Comparison of ENCODE assay signal across 1 cellular context in genomic region chr7:135170223-135170997, GRCh38.
TF ChIP-seq lines count a peak whose summit lies in the region.

TSS of gene CYREN (minus strand) at chr7:135170707. CDS start at chr7:135168922, 1,785 bp downstream.

TF ChIP-seq in K562, 482 proteins besides CTCF, POLR2A, EP300 and RAD21 (continued from another document and continues in another):
- TF ChIP-seq ZNF277 (CRISPR knock-in tag; IDR thresholded peaks at IDR 0.05; ENCODE audit: borderline replicate concordance) (no peak), KDM5B (IDR thresholded peaks at IDR 0.05; ENCODE audit: insufficient replicate concordance, low read depth, low read length) (peak; percentile 94), MAFG (tag; conservative IDR thresholded peaks at IDR 0.05) (no peak), ZNF695 (CRISPR knock-in tag; IDR thresholded peaks at IDR 0.05) (no peak), ZNF316 (IDR thresholded peaks at IDR 0.05) (no peak), GTF3C2 (IDR thresholded peaks at IDR 0.05; ENCODE audit: borderline replicate concordance, extremely low read depth, insufficient read length) (no peak), KHSRP (IDR thresholded peaks at IDR 0.05) (no peak), SRSF3 (IDR thresholded peaks at IDR 0.05; ENCODE audit: insufficient read depth, low read length) (no peak), BACH1 (tag; IDR thresholded peaks at IDR 0.05) (no peak), ZNF239 (CRISPR knock-in tag; IDR thresholded peaks at IDR 0.05) (peak; percentile 43; the same call in 1 of the 2 replicates), ATF1 (CRISPR knock-in tag; IDR thresholded peaks at IDR 0.05) (no peak), ATF1 (tag; IDR thresholded peaks at IDR 0.05) (peak; percentile 83), TARDBP (IDR thresholded peaks at IDR 0.05) (peak; percentile 92; the same call in 1 of the 2 replicates), RBM39 (optimal IDR thresholded peaks at IDR 0.05; ENCODE audit: low read depth, low read length) (peak; percentile 38), ZNF134 (CRISPR knock-in tag; conservative IDR thresholded peaks at IDR 0.05) (0 out of 2 replicates have a peak, but pooled peaks have one; percentile 20), GABPB1 (CRISPR knock-in tag; IDR thresholded peaks at IDR 0.05) (peak; percentile 100), CGGBP1 (CRISPR knock-in tag; IDR thresholded peaks at IDR 0.05) (0 out of 2 replicates have a peak, but pooled peaks have one; percentile 10), ARNT (IDR thresholded peaks at IDR 0.05) (peak in 1 of 2 experiments; percentile 34; a peak in 1 of 4 replicates), PML (IDR thresholded peaks at IDR 0.05; ENCODE audit: low read length) (peak; percentile 45; the same call in 1 of the 2 replicates), ZNF583 (CRISPR knock-in tag; IDR thresholded peaks at IDR 0.05) (0 out of 2 replicates have a peak, but pooled peaks have one; percentile 54), JUNB (CRISPR knock-in tag; conservative IDR thresholded peaks at IDR 0.05) (0 out of 2 replicates have a peak, but pooled peaks have one; percentile 33), USF2 (CRISPR knock-in tag; IDR thresholded peaks at IDR 0.05) (0 out of 2 replicates have a peak, but pooled peaks have one; percentile 23), CCAR2 (IDR thresholded peaks at IDR 0.05; ENCODE audit: low read depth, low read length) (no peak), POLR3A (IDR thresholded peaks at IDR 0.05; ENCODE audit: borderline replicate concordance, extremely low read depth, insufficient read depth, insufficient read length) (no peak), HNRNPLL (IDR thresholded peaks at IDR 0.05; ENCODE audit: low read depth, low read length, poor library complexity, severe bottlenecking) (peak; percentile 81), BRD4 (IDR thresholded peaks at IDR 0.05) (peak; percentile 86; the same call in 1 of the 2 replicates), SNRNP70 (optimal IDR thresholded peaks at IDR 0.05; ENCODE audit: low read depth, low read length) (no peak), HDAC3 (IDR thresholded peaks at IDR 0.05; ENCODE audit: borderline replicate concordance, partially characterized antibody) (no peak), MXI1 (IDR thresholded peaks at IDR 0.05; ENCODE audit: low read depth, low read length) (0 out of 2 replicates have a peak, but pooled peaks have one; percentile 46), ZNF77 (CRISPR knock-in tag; IDR thresholded peaks at IDR 0.05) (peak; percentile 58; the same call in 1 of the 2 replicates)
- TF ChIP-seq, protein P1, sequence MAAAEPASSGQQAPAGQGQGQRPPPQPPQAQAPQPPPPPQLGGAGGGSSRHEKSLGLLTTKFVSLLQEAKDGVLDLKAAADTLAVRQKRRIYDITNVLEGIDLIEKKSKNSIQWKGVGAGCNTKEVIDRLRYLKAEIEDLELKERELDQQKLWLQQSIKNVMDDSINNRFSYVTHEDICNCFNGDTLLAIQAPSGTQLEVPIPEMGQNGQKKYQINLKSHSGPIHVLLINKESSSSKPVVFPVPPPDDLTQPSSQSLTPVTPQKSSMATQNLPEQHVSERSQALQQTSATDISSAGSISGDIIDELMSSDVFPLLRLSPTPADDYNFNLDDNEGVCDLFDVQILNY (CRISPR knock-in tag; IDR thresholded peaks at IDR 0.05): peak; percentile 83
- TF ChIP-seq, protein P2, sequence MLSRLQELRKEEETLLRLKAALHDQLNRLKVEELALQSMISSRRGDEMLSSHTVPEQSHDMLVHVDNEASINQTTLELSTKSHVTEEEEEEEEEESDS (CRISPR knock-in tag; IDR thresholded peaks at IDR 0.05): no peak
- TF ChIP-seq, protein P3, sequence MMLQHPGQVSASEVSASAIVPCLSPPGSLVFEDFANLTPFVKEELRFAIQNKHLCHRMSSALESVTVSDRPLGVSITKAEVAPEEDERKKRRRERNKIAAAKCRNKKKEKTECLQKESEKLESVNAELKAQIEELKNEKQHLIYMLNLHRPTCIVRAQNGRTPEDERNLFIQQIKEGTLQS (IDR thresholded peaks at IDR 0.05): no peak; the same call in 1 of the 2 replicates
- TF ChIP-seq, protein P3 (CRISPR knock-in tag; conservative IDR thresholded peaks at IDR 0.05): peak; percentile 60; the same call in 1 of the 2 replicates
- TF ChIP-seq, protein P4, sequence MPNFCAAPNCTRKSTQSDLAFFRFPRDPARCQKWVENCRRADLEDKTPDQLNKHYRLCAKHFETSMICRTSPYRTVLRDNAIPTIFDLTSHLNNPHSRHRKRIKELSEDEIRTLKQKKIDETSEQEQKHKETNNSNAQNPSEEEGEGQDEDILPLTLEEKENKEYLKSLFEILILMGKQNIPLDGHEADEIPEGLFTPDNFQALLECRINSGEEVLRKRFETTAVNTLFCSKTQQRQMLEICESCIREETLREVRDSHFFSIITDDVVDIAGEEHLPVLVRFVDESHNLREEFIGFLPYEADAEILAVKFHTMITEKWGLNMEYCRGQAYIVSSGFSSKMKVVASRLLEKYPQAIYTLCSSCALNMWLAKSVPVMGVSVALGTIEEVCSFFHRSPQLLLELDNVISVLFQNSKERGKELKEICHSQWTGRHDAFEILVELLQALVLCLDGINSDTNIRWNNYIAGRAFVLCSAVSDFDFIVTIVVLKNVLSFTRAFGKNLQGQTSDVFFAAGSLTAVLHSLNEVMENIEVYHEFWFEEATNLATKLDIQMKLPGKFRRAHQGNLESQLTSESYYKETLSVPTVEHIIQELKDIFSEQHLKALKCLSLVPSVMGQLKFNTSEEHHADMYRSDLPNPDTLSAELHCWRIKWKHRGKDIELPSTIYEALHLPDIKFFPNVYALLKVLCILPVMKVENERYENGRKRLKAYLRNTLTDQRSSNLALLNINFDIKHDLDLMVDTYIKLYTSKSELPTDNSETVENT (CRISPR knock-in tag; IDR thresholded peaks at IDR 0.05): peak; percentile 84
- TF ChIP-seq, protein P5, sequence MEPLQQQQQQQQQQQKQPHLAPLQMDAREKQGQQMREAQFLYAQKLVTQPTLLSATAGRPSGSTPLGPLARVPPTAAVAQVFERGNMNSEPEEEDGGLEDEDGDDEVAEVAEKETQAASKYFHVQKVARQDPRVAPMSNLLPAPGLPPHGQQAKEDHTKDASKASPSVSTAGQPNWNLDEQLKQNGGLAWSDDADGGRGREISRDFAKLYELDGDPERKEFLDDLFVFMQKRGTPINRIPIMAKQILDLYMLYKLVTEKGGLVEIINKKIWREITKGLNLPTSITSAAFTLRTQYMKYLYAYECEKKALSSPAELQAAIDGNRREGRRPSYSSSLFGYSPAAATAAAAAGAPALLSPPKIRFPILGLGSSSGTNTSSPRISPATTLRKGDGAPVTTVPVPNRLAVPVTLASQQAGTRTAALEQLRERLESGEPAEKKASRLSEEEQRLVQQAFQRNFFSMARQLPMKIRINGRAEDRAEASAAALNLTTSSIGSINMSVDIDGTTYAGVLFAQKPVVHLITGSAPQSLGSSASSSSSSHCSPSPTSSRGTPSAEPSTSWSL (CRISPR knock-in tag; IDR thresholded peaks at IDR 0.05; ENCODE audit: borderline replicate concordance): no peak
- TF ChIP-seq, protein P6, sequence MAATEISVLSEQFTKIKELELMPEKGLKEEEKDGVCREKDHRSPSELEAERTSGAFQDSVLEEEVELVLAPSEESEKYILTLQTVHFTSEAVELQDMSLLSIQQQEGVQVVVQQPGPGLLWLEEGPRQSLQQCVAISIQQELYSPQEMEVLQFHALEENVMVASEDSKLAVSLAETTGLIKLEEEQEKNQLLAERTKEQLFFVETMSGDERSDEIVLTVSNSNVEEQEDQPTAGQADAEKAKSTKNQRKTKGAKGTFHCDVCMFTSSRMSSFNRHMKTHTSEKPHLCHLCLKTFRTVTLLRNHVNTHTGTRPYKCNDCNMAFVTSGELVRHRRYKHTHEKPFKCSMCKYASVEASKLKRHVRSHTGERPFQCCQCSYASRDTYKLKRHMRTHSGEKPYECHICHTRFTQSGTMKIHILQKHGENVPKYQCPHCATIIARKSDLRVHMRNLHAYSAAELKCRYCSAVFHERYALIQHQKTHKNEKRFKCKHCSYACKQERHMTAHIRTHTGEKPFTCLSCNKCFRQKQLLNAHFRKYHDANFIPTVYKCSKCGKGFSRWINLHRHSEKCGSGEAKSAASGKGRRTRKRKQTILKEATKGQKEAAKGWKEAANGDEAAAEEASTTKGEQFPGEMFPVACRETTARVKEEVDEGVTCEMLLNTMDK (IDR thresholded peaks at IDR 0.05; ENCODE audit: borderline replicate concordance, insufficient read depth, low read depth, low read length, poor library complexity, severe bottlenecking): peak; percentile 12
- TF ChIP-seq, protein P7, sequence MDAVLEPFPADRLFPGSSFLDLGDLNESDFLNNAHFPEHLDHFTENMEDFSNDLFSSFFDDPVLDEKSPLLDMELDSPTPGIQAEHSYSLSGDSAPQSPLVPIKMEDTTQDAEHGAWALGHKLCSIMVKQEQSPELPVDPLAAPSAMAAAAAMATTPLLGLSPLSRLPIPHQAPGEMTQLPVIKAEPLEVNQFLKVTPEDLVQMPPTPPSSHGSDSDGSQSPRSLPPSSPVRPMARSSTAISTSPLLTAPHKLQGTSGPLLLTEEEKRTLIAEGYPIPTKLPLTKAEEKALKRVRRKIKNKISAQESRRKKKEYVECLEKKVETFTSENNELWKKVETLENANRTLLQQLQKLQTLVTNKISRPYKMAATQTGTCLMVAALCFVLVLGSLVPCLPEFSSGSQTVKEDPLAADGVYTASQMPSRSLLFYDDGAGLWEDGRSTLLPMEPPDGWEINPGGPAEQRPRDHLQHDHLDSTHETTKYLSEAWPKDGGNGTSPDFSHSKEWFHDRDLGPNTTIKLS (IDR thresholded peaks at IDR 0.05; ENCODE audit: borderline replicate concordance, low read depth): peak; percentile 80
- TF ChIP-seq, protein P8, sequence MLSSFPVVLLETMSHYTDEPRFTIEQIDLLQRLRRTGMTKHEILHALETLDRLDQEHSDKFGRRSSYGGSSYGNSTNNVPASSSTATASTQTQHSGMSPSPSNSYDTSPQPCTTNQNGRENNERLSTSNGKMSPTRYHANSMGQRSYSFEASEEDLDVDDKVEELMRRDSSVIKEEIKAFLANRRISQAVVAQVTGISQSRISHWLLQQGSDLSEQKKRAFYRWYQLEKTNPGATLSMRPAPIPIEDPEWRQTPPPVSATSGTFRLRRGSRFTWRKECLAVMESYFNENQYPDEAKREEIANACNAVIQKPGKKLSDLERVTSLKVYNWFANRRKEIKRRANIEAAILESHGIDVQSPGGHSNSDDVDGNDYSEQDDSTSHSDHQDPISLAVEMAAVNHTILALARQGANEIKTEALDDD (IDR thresholded peaks at IDR 0.05): no peak
- TF ChIP-seq, protein P9, sequence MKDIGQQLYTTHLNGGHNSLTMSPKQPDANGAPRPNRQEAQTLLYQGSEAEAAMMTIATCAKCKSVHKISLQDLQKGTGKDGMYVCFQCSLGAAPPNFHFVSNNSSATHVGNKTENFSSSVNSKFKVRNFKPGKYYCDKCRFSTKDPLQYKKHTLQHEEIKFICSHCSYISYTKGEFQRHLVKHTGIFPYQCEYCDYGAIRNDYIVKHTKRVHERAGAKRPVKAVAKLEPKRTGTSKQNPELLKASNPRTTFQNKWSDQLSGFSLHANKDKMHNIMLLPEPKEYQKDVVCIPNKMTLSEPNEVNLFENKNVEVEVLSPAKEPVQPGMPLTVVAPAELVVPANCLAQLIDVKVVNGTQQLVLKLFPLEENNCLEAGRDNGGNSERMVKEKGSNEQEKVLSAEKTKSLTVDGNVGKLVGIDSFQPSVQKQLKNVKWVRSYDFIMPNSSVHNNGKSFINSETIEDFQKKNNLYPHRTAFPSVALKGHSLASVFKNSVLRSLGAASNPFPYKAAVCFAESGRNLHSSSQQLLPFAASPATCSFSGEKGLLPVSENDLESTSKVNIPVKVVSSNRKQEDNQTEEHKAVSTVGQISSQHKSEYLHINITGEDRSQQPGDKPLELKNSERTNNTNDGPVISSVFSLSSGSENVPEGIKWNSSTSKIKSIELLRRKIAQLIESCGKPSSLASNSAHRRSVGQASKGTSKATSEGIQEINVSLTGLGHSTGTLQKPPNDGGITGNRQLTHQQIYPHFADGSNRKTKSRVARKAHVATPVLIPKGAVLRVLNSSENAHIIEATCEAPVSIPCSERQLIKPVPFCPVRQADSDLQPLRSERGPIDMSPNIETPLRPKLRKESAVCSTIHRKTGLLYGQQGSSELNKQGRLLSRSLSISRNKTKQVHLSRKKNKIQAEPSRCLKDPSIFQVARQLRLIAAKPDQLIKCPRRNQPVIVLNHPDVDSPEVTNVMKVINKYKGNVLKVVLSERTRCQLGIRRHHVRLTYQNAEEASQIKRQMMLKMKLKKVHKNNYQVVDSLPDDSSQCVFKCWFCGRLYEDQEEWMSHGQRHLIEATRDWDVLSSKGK (CRISPR knock-in tag; IDR thresholded peaks at IDR 0.05): no peak
